Comparison of ENCODE assay signal across 20 cellular contexts in genomic region chr12:115817399-115817798, GRCh38.
DNase-seq lines count a peak whose midpoint lies in the region; ATAC-seq, FAIRE-seq and TF ChIP-seq lines count a peak whose summit lies in the region.
"Had no signal": no experiment of that assay in that cellular context is flagged by ENCODE, and none has a peak within 500 bp of the region (broad histone marks: within the 10 kb centered on the region; RNA-seq: fewer than 3 reads in every experiment).

No MANE protein-coding gene starts in this region.

- POLR2A ChIA-PET in H1 (lab: Charles Lee; ENCODE audit: partially characterized antibody): no interaction called here

- no peaks in the 10 kb centered on the region for H3K4me1 ChIP-seq in H1 (replicated peaks in 1 of 4; ENCODE audit: control insufficient read depth in 3 of 4, insufficient read depth in 4 of 4, low read length in 3 of 4)
- H3K4me1 ChIP-seq: Caco-2 had no signal

- H2BK120ac ChIP-seq in H1 (replicated peaks; ENCODE audit: low read depth, low read length): no peak overlapping the region

- no peak overlapping the region for H3K27ac ChIP-seq in H1 (ENCODE audit: low read depth, low read length)

- no peak overlapping the region for H3K56ac ChIP-seq in H1 (replicated peaks; ENCODE audit: insufficient read length, low read depth, low read length)

- no peak overlapping the region for H3K18ac ChIP-seq in H1 (ENCODE audit: extremely low read depth, low read length)

- H3K23me2 ChIP-seq in H1 (ENCODE audit: low read depth, low read length): peaks cover 2% of the 10 kb centered on the region; the same call in 1 of the 2 replicates

- H3K36me3 ChIP-seq in H1 (ENCODE audit: control insufficient read depth in 2 of 4, insufficient read depth in 4 of 4, low read length in 3 of 4): no peaks in the 10 kb centered on the region

- no peaks in the 10 kb centered on the region for H3K79me2 ChIP-seq in H1 (ENCODE audit: control insufficient read depth in 1 of 2, insufficient read depth in 2 of 2, low read length in 2 of 2)

- no peak for FAIRE-seq in H1 (lab: Jason Lieb, UNC)
- FAIRE-seq: GM12891, GM19239 had no signal

- H3K4me2 ChIP-seq in H1 (ENCODE audit: insufficient read depth in 1 of 2, low read depth in 2 of 2, low read length in 2 of 2): no peak overlapping the region
- H3K4me2 ChIP-seq: SK-N-SH had no signal

- peak; percentile 88 for DNase-seq in DMS53 treated with DMSO at 0.1 percent for 48 hours (lab: John Stamatoyannopoulos, UW; ENCODE audit: unreplicated experiment)
- peak; percentile 71 for DNase-seq in NCI-H510A treated with DMSO at 0.1 percent for 48 hours (lab: John Stamatoyannopoulos, UW)
- DNase-seq in H1 (ENCODE audit: low read depth in 1 of 2, low spot score in 2 of 2): no peak
- no peak for DNase-seq in T1000 (lab: John Stamatoyannopoulos, UW)
- no peak for DNase-seq in hepatic stellate cell (ENCODE audit: low spot score)
- DNase-seq: Caco-2; CD4-positive, CD25-positive, alpha-beta regulatory T cell; KG1; MV-4-11; NCI-H1694 treated with DMSO at 0.1 percent for 48 hours; NCI-H345; NCI-H526 treated with DMSO at 0.1 percent for 48 hours; NK-92 treated with Interleukin-12 subunit alpha and Interleukin-12 subunit beta, amount 100 ng/mL, for 24 hours; Right ventricle myocardium superior; SK-N-SH; T-cell had no signal

- no peaks in the 10 kb centered on the region for H3K27me3 ChIP-seq in H1 (replicated peaks in 1 of 4; ENCODE audit: control insufficient read depth in 3 of 4, extremely low read depth in 1 of 4, insufficient read depth in 3 of 4, low read length in 3 of 4)

- no peak for ATAC-seq in HG03025 (IDR thresholded peaks at IDR 0.05; ENCODE audit: low FRiP score, unreplicated experiment)
- no peak for ATAC-seq in GM21576 (IDR thresholded peaks at IDR 0.05; ENCODE audit: unreplicated experiment)
- ATAC-seq: T-cell had no signal

- 83% methylated on average over 9 of the region's 9 CpGs; no CpG with 5 or more reads in 1 of the 2 experiments for WGBS in H1 (ENCODE audit: extremely low coverage in 1 of 2, insufficient coverage in 1 of 2, insufficient read length in 1 of 2, insufficient replicate concordance in 2 of 2, low coverage in 1 of 2, low lambda C conversion rate in 2 of 2, missing lambda C conversion rate in 1 of 2), 2 experiments

- H4K8ac ChIP-seq in H1 (ENCODE audit: extremely low read depth, insufficient read depth, low read length): no peak overlapping the region

- CTCF ChIA-PET in H1 (lab: Charles Lee; ENCODE audit: partially characterized antibody): interaction anchor here (0.9 to 1.7 kb wide), 2 partner anchors 13 to 1104 kb away, joined by 3 to 6 read pairs; no protein-coding TSS in a partner anchor

- H2BK5ac ChIP-seq in H1 (ENCODE audit: low read depth, low read length): no peak overlapping the region

- no peak overlapping the region for H2AFZ ChIP-seq in H1 (ENCODE audit: low read length)

- H4K5ac ChIP-seq in H1 (ENCODE audit: insufficient read length, low read depth, low read length): no peak overlapping the region

- H3K79me1 ChIP-seq in H1 (ENCODE audit: low read depth, low read length): no peaks in the 10 kb centered on the region

- H4K20me1 ChIP-seq in H1 (replicated peaks in 1 of 2; ENCODE audit: control insufficient read depth in 1 of 2, insufficient read depth in 2 of 2, low read length in 2 of 2): no peaks in the 10 kb centered on the region

- TF ChIP-seq RAD21 in H1 (IDR thresholded peaks at IDR 0.05 in 1 of 2, conservative IDR thresholded peaks at IDR 0.05 in 1 of 2; ENCODE audit: low read depth in 2 of 2, low read length in 2 of 2): no peak

- H3K23ac ChIP-seq in H1 (ENCODE audit: insufficient read length): no peak overlapping the region

- no peak for TF ChIP-seq CTCF in H1 (IDR thresholded peaks at IDR 0.05; ENCODE audit: control extremely low read depth in 1 of 3, insufficient read depth in 1 of 3, low read depth in 1 of 3, low read length in 3 of 3)

- H2BK12ac ChIP-seq in H1 (ENCODE audit: low read depth, low read length): no peak overlapping the region

- H3K9me3 ChIP-seq in H1 (ENCODE audit: insufficient read depth in 2 of 2, low read depth in 1 of 2, low read length in 1 of 2): no peaks in the 10 kb centered on the region
- H3K9me3 ChIP-seq: Caco-2, SK-N-SH had no signal

- no peak overlapping the region for H4K91ac ChIP-seq in H1 (replicated peaks; ENCODE audit: insufficient read length, low read length)

- H2BK15ac ChIP-seq in H1 (ENCODE audit: low read length): 0 out of 2 replicates have a peak overlapping the region, but pooled peaks have one; percentile 11

- H2AK5ac ChIP-seq in H1 (ENCODE audit: low read depth, low read length): no peak overlapping the region

- H3K4ac ChIP-seq in H1 (replicated peaks; ENCODE audit: insufficient read length, low read depth, low read length): no peak overlapping the region

- no peak overlapping the region for H3K4me3 ChIP-seq in H1 (ENCODE audit: extremely low read depth in 1 of 4, insufficient read depth in 2 of 4, low read depth in 3 of 4, low read length in 4 of 4)

- no peak for TF ChIP-seq POLR2A in H1 (IDR thresholded peaks at IDR 0.05; ENCODE audit: control extremely low read depth in 1 of 2, low read depth in 2 of 2, low read length in 2 of 2)

- no peak overlapping the region for H3K14ac ChIP-seq in H1 (ENCODE audit: insufficient read length)

- no peak overlapping the region for H3K9ac ChIP-seq in H1 (replicated peaks in 1 of 4; ENCODE audit: extremely low read depth in 1 of 4, low read depth in 3 of 4, low read length in 3 of 4)
- H3K9ac ChIP-seq: SK-N-SH had no signal

- TF ChIP-seq EP300 in H1 (IDR thresholded peaks at IDR 0.05; ENCODE audit: borderline replicate concordance in 1 of 2, low read depth in 2 of 2, low read length in 2 of 2): no peak

- H2BK20ac ChIP-seq in H1 (ENCODE audit: low read length): no peak overlapping the region

TF ChIP-seq in H1, 55 proteins besides CTCF, POLR2A, EP300 and RAD21:
- no peak for TF ChIP-seq HDAC6 (IDR thresholded peaks at IDR 0.05; ENCODE audit: low read depth, low read length)
- TF ChIP-seq EGR1 (IDR thresholded peaks at IDR 0.05; ENCODE audit: borderline replicate concordance, low read depth, low read length): no peak
- no peak for TF ChIP-seq SP1 (IDR thresholded peaks at IDR 0.05; ENCODE audit: low read depth, low read length)
- no peak for TF ChIP-seq TAF7 (optimal IDR thresholded peaks at IDR 0.05; ENCODE audit: borderline replicate concordance, low read depth, low read length)
- TF ChIP-seq CREB1 (IDR thresholded peaks at IDR 0.05): no peak
- no peak for TF ChIP-seq NANOG (IDR thresholded peaks at IDR 0.05; ENCODE audit: insufficient read depth, low read depth, low read length, poor library complexity, severe bottlenecking)
- TF ChIP-seq HDAC2 (IDR thresholded peaks at IDR 0.05; ENCODE audit: borderline replicate concordance in 1 of 2, low read depth in 2 of 2, low read length in 2 of 2): no peak
- no peak for TF ChIP-seq RXRA (IDR thresholded peaks at IDR 0.05; ENCODE audit: insufficient read depth, low read depth, low read length)
- TF ChIP-seq SIN3A (conservative IDR thresholded peaks at IDR 0.05 in 1 of 2, IDR thresholded peaks at IDR 0.05 in 1 of 2; ENCODE audit: low read depth in 1 of 2, low read length in 2 of 2): no peak
- no peak for TF ChIP-seq CEBPB (IDR thresholded peaks at IDR 0.05; ENCODE audit: low read depth, low read length)
- TF ChIP-seq SIX5 (IDR thresholded peaks at IDR 0.05; ENCODE audit: low read depth, low read length): no peak
- no peak for TF ChIP-seq ZNF274 (IDR thresholded peaks at IDR 0.05; ENCODE audit: borderline replicate concordance, extremely low read depth, low read length)
- no peak for TF ChIP-seq TEAD4 (IDR thresholded peaks at IDR 0.05; ENCODE audit: low read depth, low read length)
- no peak for TF ChIP-seq PHF8 (conservative IDR thresholded peaks at IDR 0.05; ENCODE audit: low read depth, low read length)
- no peak for TF ChIP-seq USF2 (IDR thresholded peaks at IDR 0.05; ENCODE audit: low read length)
- no peak for TF ChIP-seq NRF1 (IDR thresholded peaks at IDR 0.05; ENCODE audit: low read depth, low read length)
- no peak for TF ChIP-seq JUND (IDR thresholded peaks at IDR 0.05; ENCODE audit: low read length)
TF ChIP-seq in H1: peak in this region for 0.

Comparison
In these comparisons a context has a peak if more than half of its experiments do, and no peak if none do; other contexts are left out.
1. DNase-seq: peak in DMS53 treated with DMSO at 0.1 percent for 48 hours (single experiment) and NCI-H510A treated with DMSO at 0.1 percent for 48 hours (single experiment); none in H1 (0 of 2), T1000 (single experiment) and hepatic stellate cell (single experiment).